Comparison of ENCODE assay signal across 1 cellular context in the genomic region with DNA sequence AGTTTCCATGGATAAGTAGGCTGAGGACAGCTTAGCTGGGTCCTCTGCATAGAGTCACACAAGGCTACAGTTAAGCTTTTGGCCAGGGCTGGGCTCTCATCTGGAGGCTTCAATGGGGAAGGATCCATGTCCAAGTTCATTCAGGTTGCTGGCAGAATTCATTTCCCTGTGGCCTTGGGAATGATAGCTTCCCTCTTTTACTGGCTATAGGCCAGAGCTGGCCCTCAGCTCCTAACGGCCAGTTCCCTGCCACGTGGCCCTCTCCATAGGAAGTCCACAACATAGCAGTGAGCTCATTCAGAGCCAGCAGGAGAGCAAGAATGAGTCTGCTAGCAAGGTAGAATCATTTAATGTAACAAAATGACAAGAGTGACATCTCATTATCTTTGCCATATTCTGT.
TF ChIP-seq lines count a peak whose summit lies in the region.

No MANE protein-coding gene starts in this region.

TF ChIP-seq in HEK293, 187 proteins besides CTCF, POLR2A, EP300 and RAD21 (continued from another document):
- TF ChIP-seq, protein P1, sequence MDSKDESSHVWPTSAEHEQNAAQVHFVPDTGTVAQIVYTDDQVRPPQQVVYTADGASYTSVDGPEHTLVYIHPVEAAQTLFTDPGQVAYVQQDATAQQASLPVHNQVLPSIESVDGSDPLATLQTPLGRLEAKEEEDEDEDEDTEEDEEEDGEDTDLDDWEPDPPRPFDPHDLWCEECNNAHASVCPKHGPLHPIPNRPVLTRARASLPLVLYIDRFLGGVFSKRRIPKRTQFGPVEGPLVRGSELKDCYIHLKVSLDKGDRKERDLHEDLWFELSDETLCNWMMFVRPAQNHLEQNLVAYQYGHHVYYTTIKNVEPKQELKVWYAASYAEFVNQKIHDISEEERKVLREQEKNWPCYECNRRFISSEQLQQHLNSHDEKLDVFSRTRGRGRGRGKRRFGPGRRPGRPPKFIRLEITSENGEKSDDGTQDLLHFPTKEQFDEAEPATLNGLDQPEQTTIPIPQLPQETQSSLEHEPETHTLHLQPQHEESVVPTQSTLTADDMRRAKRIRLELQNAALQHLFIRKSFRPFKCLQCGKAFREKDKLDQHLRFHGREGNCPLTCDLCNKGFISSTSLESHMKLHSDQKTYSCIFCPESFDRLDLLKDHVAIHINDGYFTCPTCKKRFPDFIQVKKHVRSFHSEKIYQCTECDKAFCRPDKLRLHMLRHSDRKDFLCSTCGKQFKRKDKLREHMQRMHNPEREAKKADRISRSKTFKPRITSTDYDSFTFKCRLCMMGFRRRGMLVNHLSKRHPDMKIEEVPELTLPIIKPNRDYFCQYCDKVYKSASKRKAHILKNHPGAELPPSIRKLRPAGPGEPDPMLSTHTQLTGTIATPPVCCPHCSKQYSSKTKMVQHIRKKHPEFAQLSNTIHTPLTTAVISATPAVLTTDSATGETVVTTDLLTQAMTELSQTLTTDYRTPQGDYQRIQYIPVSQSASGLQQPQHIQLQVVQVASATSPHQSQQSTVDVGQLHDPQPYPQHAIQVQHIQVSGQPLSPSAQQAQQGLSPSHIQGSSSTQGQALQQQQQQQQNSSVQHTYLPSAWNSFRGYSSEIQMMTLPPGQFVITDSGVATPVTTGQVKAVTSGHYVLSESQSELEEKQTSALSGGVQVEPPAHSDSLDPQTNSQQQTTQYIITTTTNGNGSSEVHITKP (tag by site-specific recombination; IDR thresholded peaks at IDR 0.05), result peak; percentile 42; the same call in 1 of the 2 replicates
- TF ChIP-seq ZIC2 (tag by site-specific recombination; IDR thresholded peaks at IDR 0.05), result peak; percentile 83
- no peak for TF ChIP-seq INSM2 (tag by site-specific recombination; IDR thresholded peaks at IDR 0.05)
- TF ChIP-seq TSHZ1 (tag by site-specific recombination; IDR thresholded peaks at IDR 0.05; ENCODE audit: borderline replicate concordance), result no peak
- TF ChIP-seq ZNF501 (tag by site-specific recombination; IDR thresholded peaks at IDR 0.05), result no peak
- TF ChIP-seq FEZF1 (tag by site-specific recombination; IDR thresholded peaks at IDR 0.05), result peak; percentile 60
- peak; percentile 44; the same call in 1 of the 2 replicates for TF ChIP-seq ZNF629 (tag by site-specific recombination; IDR thresholded peaks at IDR 0.05)
- 0 out of 2 replicates have a peak, but pooled peaks have one; percentile 24 for TF ChIP-seq GLIS1 (tag by site-specific recombination; IDR thresholded peaks at IDR 0.05)
- 0 out of 2 replicates have a peak, but pooled peaks have one; percentile 27 for TF ChIP-seq IKZF3 (tag by site-specific recombination; IDR thresholded peaks at IDR 0.05)
- TF ChIP-seq, protein P2, sequence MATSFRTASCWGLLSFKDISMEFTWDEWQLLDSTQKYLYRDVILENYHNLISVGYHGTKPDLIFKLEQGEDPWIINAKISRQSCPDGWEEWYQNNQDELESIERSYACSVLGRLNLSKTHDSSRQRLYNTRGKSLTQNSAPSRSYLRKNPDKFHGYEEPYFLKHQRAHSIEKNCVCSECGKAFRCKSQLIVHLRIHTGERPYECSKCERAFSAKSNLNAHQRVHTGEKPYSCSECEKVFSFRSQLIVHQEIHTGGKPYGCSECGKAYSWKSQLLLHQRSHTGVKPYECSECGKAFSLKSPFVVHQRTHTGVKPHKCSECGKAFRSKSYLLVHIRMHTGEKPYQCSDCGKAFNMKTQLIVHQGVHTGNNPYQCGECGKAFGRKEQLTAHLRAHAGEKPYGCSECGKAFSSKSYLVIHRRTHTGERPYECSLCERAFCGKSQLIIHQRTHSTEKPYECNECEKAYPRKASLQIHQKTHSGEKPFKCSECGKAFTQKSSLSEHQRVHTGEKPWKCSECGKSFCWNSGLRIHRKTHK (tag by site-specific recombination; IDR thresholded peaks at IDR 0.05), result no peak
TF ChIP-seq in HEK293: peak in this region for 7.
